1 cellular context compared by ENCODE assay signal in genomic region chr17:40472733-40473452, GRCh38.
TF ChIP-seq lines count a peak whose summit lies in the region.

No MANE protein-coding gene starts in this region.

TF ChIP-seq in A549, 52 proteins besides CTCF, POLR2A, EP300 and RAD21 (continued from another document):
- no peak for TF ChIP-seq HEYL (CRISPR knock-in tag; IDR thresholded peaks at IDR 0.05)
- TF ChIP-seq POLR2AphosphoS2 (conservative IDR thresholded peaks at IDR 0.05; ENCODE audit: low read length) = peak; percentile 85
- TF ChIP-seq TFCP2L1 (CRISPR knock-in tag; IDR thresholded peaks at IDR 0.05) = peak; percentile 95
- TF ChIP-seq CBX2 (IDR thresholded peaks at IDR 0.05; ENCODE audit: borderline replicate concordance, low read depth) = no peak
- TF ChIP-seq CHD2 (IDR thresholded peaks at IDR 0.05; ENCODE audit: low read length, partially characterized antibody) = peak; percentile 46
- no peak for TF ChIP-seq FOSL2 (IDR thresholded peaks at IDR 0.05)
- TF ChIP-seq FOSL2 (CRISPR knock-in tag; IDR thresholded peaks at IDR 0.05) = peak; percentile 1; the same call in 1 of the 2 replicates
- no peak for TF ChIP-seq RCOR1 (IDR thresholded peaks at IDR 0.05; ENCODE audit: low read depth, low read length)
- TF ChIP-seq ATOH8 (CRISPR knock-in tag; IDR thresholded peaks at IDR 0.05; ENCODE audit: low read depth) = peak; percentile 11; the same call in 1 of the 2 replicates
- no peak for TF ChIP-seq JUNB (IDR thresholded peaks at IDR 0.05)
- TF ChIP-seq SMC3 (IDR thresholded peaks at IDR 0.05) = no peak
- TF ChIP-seq KDM1A (IDR thresholded peaks at IDR 0.05; ENCODE audit: low read depth) = no peak
- TF ChIP-seq FOSB (CRISPR knock-in tag; IDR thresholded peaks at IDR 0.05) = peak; percentile 60; the same call in 1 of the 2 replicates
- TF ChIP-seq KDM5A (IDR thresholded peaks at IDR 0.05) = no peak
- no peak; the same call in 1 of the 2 replicates for TF ChIP-seq RFX5 (IDR thresholded peaks at IDR 0.05)
- no peak for TF ChIP-seq ZNF302 (CRISPR knock-in tag; IDR thresholded peaks at IDR 0.05)
- no peak; the same call in 1 of the 2 replicates for TF ChIP-seq RARB (CRISPR knock-in tag; IDR thresholded peaks at IDR 0.05)
- TF ChIP-seq PHF8 (IDR thresholded peaks at IDR 0.05; ENCODE audit: borderline replicate concordance, low read depth) = no peak
- no peak for TF ChIP-seq SREBF2 (IDR thresholded peaks at IDR 0.05)
- no peak for TF ChIP-seq GATA3 (IDR thresholded peaks at IDR 0.05; ENCODE audit: borderline replicate concordance)
- no peak for TF ChIP-seq E2F6 (IDR thresholded peaks at IDR 0.05; ENCODE audit: borderline replicate concordance, low read depth)
- TF ChIP-seq MAZ (IDR thresholded peaks at IDR 0.05; ENCODE audit: borderline replicate concordance, low read depth, low read length) = no peak
- no peak for TF ChIP-seq RNF2 (IDR thresholded peaks at IDR 0.05; ENCODE audit: borderline replicate concordance, low read depth)
- TF ChIP-seq ZFP36 (IDR thresholded peaks at IDR 0.05; ENCODE audit: borderline replicate concordance, partially characterized antibody) = peak; percentile 3
- no peak for TF ChIP-seq CHD4 (IDR thresholded peaks at IDR 0.05; ENCODE audit: borderline replicate concordance)
- TF ChIP-seq HDAC2 (IDR thresholded peaks at IDR 0.05) = no peak
- no peak for TF ChIP-seq ZC3H11A (IDR thresholded peaks at IDR 0.05)
- TF ChIP-seq EHF (CRISPR knock-in tag; IDR thresholded peaks at IDR 0.05) = no peak
- TF ChIP-seq HES2 (IDR thresholded peaks at IDR 0.05) = no peak
- TF ChIP-seq USF2 (IDR thresholded peaks at IDR 0.05) = 0 out of 2 replicates have a peak, but pooled peaks have one; percentile 0
- 0 out of 2 replicates have a peak, but pooled peaks have one; percentile 4 for TF ChIP-seq ESRRA (IDR thresholded peaks at IDR 0.05; ENCODE audit: borderline replicate concordance, low read length)
- TF ChIP-seq BCL3 (IDR thresholded peaks at IDR 0.05) = 0 out of 3 replicates have a peak, but pooled peaks have one; percentile 20
- TF ChIP-seq PBX3 (IDR thresholded peaks at IDR 0.05) = peak; percentile 65; the same call in 1 of the 2 replicates
- no peak for TF ChIP-seq FOXS1 (CRISPR knock-in tag; IDR thresholded peaks at IDR 0.05)
- no peak for TF ChIP-seq EHMT2 (IDR thresholded peaks at IDR 0.05; ENCODE audit: low read depth)
- peak in 1 of 2 experiments; percentile 12; a peak in 3 of 5 replicates for TF ChIP-seq JUN (IDR thresholded peaks at IDR 0.05)
- no peak for TF ChIP-seq HOXB5 (CRISPR knock-in tag; IDR thresholded peaks at IDR 0.05)
- no peak for TF ChIP-seq BHLHE40 (IDR thresholded peaks at IDR 0.05; ENCODE audit: low read depth, low read length)
- TF ChIP-seq MYC (IDR thresholded peaks at IDR 0.05; ENCODE audit: borderline replicate concordance, low read length) = no peak
- no peak for TF ChIP-seq NR3C1 (IDR thresholded peaks at IDR 0.05)
